8 cellular contexts compared by ENCODE assay signal in the genomic region with DNA sequence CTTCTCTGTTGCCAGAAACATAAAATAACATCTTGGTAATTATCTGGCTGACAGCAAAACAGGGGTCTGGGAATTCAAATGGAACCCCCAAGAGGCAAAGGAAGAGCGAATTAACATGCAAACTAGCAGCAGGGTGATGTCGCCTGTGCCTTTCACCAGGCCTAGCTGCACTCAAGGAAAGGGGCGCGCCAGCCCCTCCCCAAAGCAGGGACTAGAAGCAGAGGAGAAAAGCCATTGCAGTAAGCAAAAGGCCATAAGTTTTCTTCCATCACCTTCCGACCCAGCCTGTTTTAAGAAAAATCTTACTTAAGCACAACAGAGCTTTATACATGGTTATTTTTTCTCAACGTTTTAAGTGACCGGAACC. TPM values are rescaled to one million over a fixed set of nuclear protein-coding genes. Genes with fewer than 3 reads are reported as not detected.
DNase-seq lines count a peak whose midpoint lies in the region; ATAC-seq and TF ChIP-seq lines count a peak whose summit lies in the region.

No MANE protein-coding gene starts in this region.

- TF ChIP-seq CTCF in GM12875 (IDR thresholded peaks at IDR 0.05; ENCODE audit: borderline replicate concordance, insufficient read depth, low read depth, low read length) = no peak
- TF ChIP-seq CTCF in Loucy (conservative IDR thresholded peaks at IDR 0.05; ENCODE audit: low read length) = no peak

- intact Hi-C loops in dendritic cell treated with granulocyte-macrophage colony-stimulating factor and Interleukin-4, amounts not matched to agents 40 ng/mL and 50 ng/mL, for 4 days (cut with micrococcal nuclease) = loop anchor here (1.0 kb wide), 1 partner anchor 205 kb away; a partner anchor contains a TSS

- no peaks in the 10 kb centered on the region for H3K27me3 Mint-ChIP-seq in dendritic cell treated with granulocyte-macrophage colony-stimulating factor and Interleukin-4, amounts not matched to agents 40 ng/mL and 50 ng/mL, for 4 days
- H3K27me3 Mint-ChIP-seq in natural killer cell treated with Interleukin-12 subunit alpha and Interleukin-12 subunit beta and Interleukin-15 and Interleukin-18, amount 100 ng/mL, for 72 hours = peaks cover 0 to 3% of the 10 kb centered on the region in 2 donors

- ATAC-seq in GM21723 (IDR thresholded peaks at IDR 0.05; ENCODE audit: unreplicated experiment) = peak; percentile 23
- ATAC-seq in natural killer cell treated with Interleukin-12 subunit alpha and Interleukin-12 subunit beta and Interleukin-15 and Interleukin-18, amount 100 ng/mL, for 72 hours = peak; percentile 2 to 5

- H3K4me2 ChIP-seq in Loucy (ENCODE audit: low read depth, low read length, poor library complexity, severe bottlenecking) = peak overlapping the region; percentile 96

- peaks cover 37% of the 10 kb centered on the region for H3K4me1 ChIP-seq in Loucy (ENCODE audit: insufficient read depth, low read length, poor library complexity, severe bottlenecking)

- no peaks in the 10 kb centered on the region for H3K36me3 ChIP-seq in Loucy (ENCODE audit: insufficient read depth, low read length)

- no peaks in the 10 kb centered on the region for H3K9me3 Mint-ChIP-seq in dendritic cell treated with granulocyte-macrophage colony-stimulating factor and Interleukin-4, amounts not matched to agents 40 ng/mL and 50 ng/mL, for 4 days
- no peaks in the 10 kb centered on the region for H3K9me3 Mint-ChIP-seq in natural killer cell treated with Interleukin-12 subunit alpha and Interleukin-12 subunit beta and Interleukin-15 and Interleukin-18, amount 100 ng/mL, for 72 hours

- peak overlapping the region; percentile 68 for H2AFZ ChIP-seq in Loucy (ENCODE audit: low read length)

- H3K9me2 ChIP-seq in Loucy (replicated peaks; ENCODE audit: low read depth, low read length) = no peaks in the 10 kb centered on the region

- H3K27me3 ChIP-seq in Loucy (ENCODE audit: insufficient read depth, low read length, poor library complexity, severe bottlenecking) = peaks cover 22% of the 10 kb centered on the region

- H3K79me2 ChIP-seq in Loucy (ENCODE audit: insufficient read depth, low read length) = peaks cover 52% of the 10 kb centered on the region

- H3K4me3 ChIP-seq in GM12875 (ENCODE audit: low read depth, low read length) (peak overlapping the region; percentile 77), Loucy (ENCODE audit: low read length, poor library complexity, severe bottlenecking) (peak overlapping the region; percentile 82)

- H3K4me1 Mint-ChIP-seq in dendritic cell treated with granulocyte-macrophage colony-stimulating factor and Interleukin-4, amounts not matched to agents 40 ng/mL and 50 ng/mL, for 4 days (ENCODE audit: low read depth) = peaks cover 38% of the 10 kb centered on the region
- peaks cover 24 to 35% of the 10 kb centered on the region in 2 donors for H3K4me1 Mint-ChIP-seq in natural killer cell treated with Interleukin-12 subunit alpha and Interleukin-12 subunit beta and Interleukin-15 and Interleukin-18, amount 100 ng/mL, for 72 hours (ENCODE audit: low read depth in 2 of 2)

- H3K4me3 Mint-ChIP-seq in dendritic cell treated with granulocyte-macrophage colony-stimulating factor and Interleukin-4, amounts not matched to agents 40 ng/mL and 50 ng/mL, for 4 days = peak overlapping the region; percentile 94
- peak overlapping the region; percentile 99 for H3K4me3 Mint-ChIP-seq in natural killer cell treated with Interleukin-12 subunit alpha and Interleukin-12 subunit beta and Interleukin-15 and Interleukin-18, amount 100 ng/mL, for 72 hours

- H3K9ac ChIP-seq in Loucy (ENCODE audit: low read depth, low read length, poor library complexity, severe bottlenecking) = peak overlapping the region; percentile 86

- H3K27ac Mint-ChIP-seq in dendritic cell treated with granulocyte-macrophage colony-stimulating factor and Interleukin-4, amounts not matched to agents 40 ng/mL and 50 ng/mL, for 4 days = peak overlapping the region; percentile 96
- peak overlapping the region; percentile 98 to 99 for H3K27ac Mint-ChIP-seq in natural killer cell treated with Interleukin-12 subunit alpha and Interleukin-12 subunit beta and Interleukin-15 and Interleukin-18, amount 100 ng/mL, for 72 hours

- peaks cover 8% of the 10 kb centered on the region for H4K20me1 ChIP-seq in Loucy (ENCODE audit: insufficient read depth, low read length, poor library complexity, severe bottlenecking)

- peaks cover 33% of the 10 kb centered on the region for H3K36me3 Mint-ChIP-seq in dendritic cell treated with granulocyte-macrophage colony-stimulating factor and Interleukin-4, amounts not matched to agents 40 ng/mL and 50 ng/mL, for 4 days (ENCODE audit: low read depth)
- H3K36me3 Mint-ChIP-seq in natural killer cell treated with Interleukin-12 subunit alpha and Interleukin-12 subunit beta and Interleukin-15 and Interleukin-18, amount 100 ng/mL, for 72 hours = peaks cover 22% of the 10 kb centered on the region

- no peak for DNase-seq in natural killer cell treated with Interleukin-12 subunit alpha and Interleukin-12 subunit beta and Interleukin-15 and Interleukin-18, amount 100 ng/mL, for 72 hours (ENCODE audit: low spot score)
- DNase-seq in HuH-7 (ENCODE audit: low spot score) (no peak), KG1 (lab: John Stamatoyannopoulos, UW) (no peak), NCI-H128 (lab: John Stamatoyannopoulos, UW; ENCODE audit: unreplicated experiment) (no peak)

- no peaks in the 10 kb centered on the region for H3K9me3 ChIP-seq in Loucy (ENCODE audit: insufficient read depth, low read depth, low read length)

- H3F3A ChIP-seq in Loucy (ENCODE audit: low read depth) = no peaks in the 10 kb centered on the region

RNA-seq across cellular contexts. Expression of a gene that starts 0.5 kb away (rescaled TPM):
- 10 to 100 TPM; 21.4 to 22.4 TPM for total RNA-seq in natural killer cell treated with Interleukin-12 subunit alpha and Interleukin-12 subunit beta and Interleukin-15 and Interleukin-18, amount 100 ng/mL, for 72 hours
